18 cellular contexts compared by ENCODE assay signal in the genomic region with DNA sequence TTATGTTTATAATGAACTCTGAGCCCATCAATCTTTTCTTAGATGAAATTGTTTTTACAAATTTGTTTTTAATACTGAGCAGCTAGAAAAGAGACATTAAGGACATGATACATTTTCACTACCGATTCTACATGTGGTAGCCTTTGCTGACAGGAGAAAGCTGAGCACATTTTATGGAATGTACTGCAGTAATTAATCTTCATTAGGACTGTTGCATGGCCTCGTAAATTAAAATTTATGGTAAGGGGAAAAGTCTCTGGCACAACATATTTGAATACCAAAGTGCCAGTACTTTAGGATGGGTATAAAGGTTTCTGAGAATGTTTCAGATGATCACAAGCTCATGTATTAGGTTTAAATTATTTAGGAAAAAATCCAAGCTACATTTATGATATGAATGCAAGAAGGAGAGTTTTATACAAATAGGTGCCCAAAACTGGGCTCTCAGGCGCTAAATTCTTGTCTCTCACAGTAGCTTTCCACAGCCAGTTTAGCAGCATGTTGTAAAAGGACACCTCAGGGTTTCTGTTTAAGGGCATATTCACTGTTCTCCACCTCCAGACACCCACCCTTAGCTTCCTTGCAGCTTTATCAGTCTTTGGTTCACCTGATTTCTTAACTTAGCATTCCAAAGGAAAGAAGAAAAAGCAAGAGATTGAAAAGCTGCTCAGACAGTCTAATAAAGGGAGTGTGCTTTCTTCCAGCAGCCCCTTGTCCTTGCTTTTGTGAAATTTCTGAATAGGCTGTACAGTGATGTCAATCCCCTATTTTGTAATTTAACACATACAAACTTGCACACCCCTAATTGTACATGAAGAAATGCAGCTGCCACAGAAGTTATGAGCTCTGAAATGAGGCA.
DNase-seq lines count a peak whose midpoint lies in the region; TF ChIP-seq lines count a peak whose summit lies in the region.
"Had no signal": no experiment of that assay in that cellular context is flagged by ENCODE, and none has a peak within 500 bp of the region (broad histone marks: within the 10 kb centered on the region; RNA-seq: fewer than 3 reads in every experiment).

No MANE protein-coding gene starts in this region.

- H3K4me1 ChIP-seq in HAP-1 (peaks cover 45% of the 10 kb centered on the region), iPS-18a (ENCODE audit: control insufficient read depth, low read depth, low read length) (peaks cover 10% of the 10 kb centered on the region)
- H3K4me1 ChIP-seq: prostate gland had no signal

- in situ Hi-C loops in HAP-1 (cut with MboI; ENCODE audit: low sequenced_read_pairs) = no loop called here

- TF ChIP-seq CTCF in CD14-positive monocyte (IDR thresholded peaks at IDR 0.05) = no peak

- H3K4me3 Mint-ChIP-seq in CD14-positive monocyte = no peak overlapping the region
- H3K4me3 Mint-ChIP-seq: activated CD4-positive, alpha-beta T cell treated with anti-CD3 and anti-CD28 coated beads, Interleukin-2, amount 10 ng/mL, durations not matched to agents 24 days and 14 days; activated T-cell treated with anti-CD3 and anti-CD28 coated beads, Interleukin-2, amount 50 U/mL, for 24 hours; CD4-positive, alpha-beta memory T cell; stimulated activated naive B cell treated with anti-CD40 and anti-IgM and Interleukin-4, amounts not matched to agents 10 μg/mL and 1 μg/mL and 100 μg/mL, for 72 hours had no signal

- H3K27me3 ChIP-seq in HAP-1 (ENCODE audit: low read depth) = no peaks in the 10 kb centered on the region
- no peaks in the 10 kb centered on the region for H3K27me3 ChIP-seq in iPS-18a (ENCODE audit: control insufficient read depth, insufficient read depth, low read length)

- intact Hi-C loops in CD14-positive monocyte (cut with micrococcal nuclease) = no loop called here

- no peaks in the 10 kb centered on the region for H3K4me1 Mint-ChIP-seq in CD14-positive monocyte
- H3K4me1 Mint-ChIP-seq: activated CD4-positive, alpha-beta T cell treated with anti-CD3 and anti-CD28 coated beads, Interleukin-2, amount 10 ng/mL, durations not matched to agents 24 days and 14 days; stimulated activated naive B cell treated with anti-CD40 and anti-IgM and Interleukin-4, amounts not matched to agents 10 μg/mL and 1 μg/mL and 100 μg/mL, for 72 hours had no signal

- H3K4me3 ChIP-seq in HAP-1 (no peak overlapping the region), SK-N-MC (peak overlapping the region; percentile 29), iPS-18a (ENCODE audit: low read length) (no peak overlapping the region)
- H3K4me3 ChIP-seq: prostate gland had no signal

- H3K9me3 ChIP-seq in HAP-1 = no peaks in the 10 kb centered on the region
- no peaks in the 10 kb centered on the region for H3K9me3 ChIP-seq in SK-N-MC (ENCODE audit: low read depth, low read length)
- no peaks in the 10 kb centered on the region for H3K9me3 ChIP-seq in iPS-18a (ENCODE audit: control insufficient read depth, low read depth, low read length)
- H3K9me3 ChIP-seq: prostate gland had no signal

- H3K27me3 Mint-ChIP-seq in CD14-positive monocyte (ENCODE audit: low read depth in 3 of 3) = peaks cover 0 to 2% (median 0%) of the 10 kb centered on the region in 3 donors
- H3K27me3 Mint-ChIP-seq: activated CD4-positive, alpha-beta T cell treated with anti-CD3 and anti-CD28 coated beads, Interleukin-2, amount 10 ng/mL, durations not matched to agents 24 days and 14 days; activated T-cell treated with anti-CD3 and anti-CD28 coated beads, Interleukin-2, amount 50 U/mL, for 24 hours; CD4-positive, alpha-beta memory T cell; stimulated activated naive B cell treated with anti-CD40 and anti-IgM and Interleukin-4, amounts not matched to agents 10 μg/mL and 1 μg/mL and 100 μg/mL, for 72 hours had no signal

- H3K9ac ChIP-seq in SK-N-MC (ENCODE audit: insufficient read length) = no peak overlapping the region
- no peak overlapping the region for H3K9ac ChIP-seq in iPS-18a (ENCODE audit: low read length)

- no peaks in the 10 kb centered on the region for H3K9me3 Mint-ChIP-seq in CD14-positive monocyte
- H3K9me3 Mint-ChIP-seq: activated CD4-positive, alpha-beta T cell treated with anti-CD3 and anti-CD28 coated beads, Interleukin-2, amount 10 ng/mL, durations not matched to agents 24 days and 14 days; activated T-cell treated with anti-CD3 and anti-CD28 coated beads, Interleukin-2, amount 50 U/mL, for 24 hours; CD4-positive, alpha-beta memory T cell; stimulated activated naive B cell treated with anti-CD40 and anti-IgM and Interleukin-4, amounts not matched to agents 10 μg/mL and 1 μg/mL and 100 μg/mL, for 72 hours had no signal

- H3K36me3 ChIP-seq in HAP-1 (replicated peaks) = no peaks in the 10 kb centered on the region
- peaks cover 8% of the 10 kb centered on the region for H3K36me3 ChIP-seq in SK-N-MC (ENCODE audit: insufficient read depth, low read length)
- no peaks in the 10 kb centered on the region for H3K36me3 ChIP-seq in iPS-18a (ENCODE audit: control insufficient read depth, low read depth, low read length)
- H3K36me3 ChIP-seq: prostate gland had no signal

- DNase-seq in HAP-1 (ENCODE audit: low spot score in 2 of 2) (peak; percentile 35 to 92), SK-N-MC (ENCODE audit: low read depth, low spot score) (no peak), putamen (ENCODE audit: low spot score) (peak; percentile 67), HuH-7 (ENCODE audit: low spot score) (no peak), CD14-positive monocyte (ENCODE audit: low spot score) (no peak), NCI-H1092 treated with DMSO at 0.1 percent for 48 hours (lab: John Stamatoyannopoulos, UW) (no peak)
- DNase-seq: activated CD4-positive, alpha-beta T cell treated with anti-CD3 and anti-CD28 coated beads, Interleukin-2, amount 10 ng/mL, durations not matched to agents 24 days and 14 days; activated T-cell treated with anti-CD3 and anti-CD28 coated beads, Interleukin-2, amount 50 U/mL, for 24 hours; CD4-positive, alpha-beta memory T cell; mammary epithelial cell; NCI-H1436; NCI-H2107; NCI-H446; stimulated activated naive B cell treated with anti-CD40 and anti-IgM and Interleukin-4, amounts not matched to agents 10 μg/mL and 1 μg/mL and 100 μg/mL, for 72 hours had no signal

- peaks cover 2 to 3% of the 10 kb centered on the region in 2 donors for H3K36me3 Mint-ChIP-seq in CD14-positive monocyte

- H3K27ac ChIP-seq in SK-N-MC = peak overlapping the region; percentile 4; the same call in 1 of the 2 replicates
- peak overlapping the region; percentile 37 for H3K27ac ChIP-seq in iPS-18a (ENCODE audit: low read length)
- H3K27ac ChIP-seq: epithelial cell of prostate, prostate gland, VCaP had no signal

- no peak overlapping the region for H3K27ac Mint-ChIP-seq in CD14-positive monocyte
- H3K27ac Mint-ChIP-seq: activated CD4-positive, alpha-beta T cell treated with anti-CD3 and anti-CD28 coated beads, Interleukin-2, amount 10 ng/mL, durations not matched to agents 24 days and 14 days; activated T-cell treated with anti-CD3 and anti-CD28 coated beads, Interleukin-2, amount 50 U/mL, for 24 hours; CD4-positive, alpha-beta memory T cell; stimulated activated naive B cell treated with anti-CD40 and anti-IgM and Interleukin-4, amounts not matched to agents 10 μg/mL and 1 μg/mL and 100 μg/mL, for 72 hours had no signal

Comparison
In these comparisons a context has a peak if more than half of its experiments do, and no peak if none do; other contexts are left out.
1. DNase-seq: peak in HAP-1 (2 of 2) and putamen (single experiment); none in SK-N-MC (single experiment), HuH-7 (single experiment), CD14-positive monocyte (single experiment) and NCI-H1092 treated with DMSO at 0.1 percent for 48 hours (single experiment).